ENCODE assay signal across 9 cellular contexts in the genomic region with DNA sequence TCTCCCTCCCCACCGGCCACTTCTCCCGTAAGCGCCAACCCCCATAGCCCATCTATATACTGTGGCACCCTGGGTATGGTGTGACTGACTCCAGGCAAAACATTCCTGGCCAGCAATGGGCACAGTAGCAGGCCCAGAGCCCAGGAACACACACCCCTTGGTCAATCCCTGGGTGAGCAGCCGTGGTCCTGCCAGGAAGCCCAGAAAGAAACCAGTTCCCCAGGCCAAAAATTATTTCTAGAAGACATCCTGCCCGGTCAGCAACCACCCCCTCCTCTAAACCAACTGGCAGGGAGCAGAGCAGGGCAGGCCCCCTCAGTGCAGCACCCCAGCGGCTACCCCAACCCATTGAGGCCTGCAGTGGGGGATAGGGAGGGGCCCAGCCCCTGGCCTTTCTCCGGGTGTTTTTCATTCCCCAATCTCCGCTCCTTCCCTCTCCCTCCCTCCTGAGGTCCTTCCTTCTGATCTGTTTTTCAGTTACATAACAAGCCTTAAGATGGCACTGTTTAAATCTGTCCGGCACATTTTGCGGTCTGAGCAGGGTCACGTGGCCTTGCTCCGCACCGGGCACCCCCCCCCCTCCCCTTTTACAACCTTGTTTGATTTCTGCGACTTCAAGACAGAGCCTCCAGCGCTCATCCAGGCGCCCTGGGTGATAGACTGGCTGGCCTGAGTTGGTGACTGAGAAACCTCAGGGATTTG. TPM values are rescaled to one million over a fixed set of nuclear protein-coding genes. Genes with fewer than 3 reads are reported as not detected.
DNase-seq lines count a peak whose midpoint lies in the region; ATAC-seq lines count a peak whose summit lies in the region.
"Had no signal": no experiment of that assay in that cellular context is flagged by ENCODE, and none has a peak within 500 bp of the region (broad histone marks: within the 10 kb centered on the region; RNA-seq: fewer than 3 reads in every experiment).

No MANE protein-coding gene starts in this region.

- no peak overlapping the region for H2BK15ac ChIP-seq in mesenchymal stem cell (ENCODE audit: low read depth, poor library complexity, severe bottlenecking)

- H3K18ac ChIP-seq in mesenchymal stem cell (ENCODE audit: low read depth in 1 of 2, low read length in 2 of 2) = no peak overlapping the region

- no peak overlapping the region for H3K23ac ChIP-seq in mesenchymal stem cell (ENCODE audit: low read length in 2 of 2)

- no peak overlapping the region for H3K14ac ChIP-seq in mesenchymal stem cell (ENCODE audit: low read length in 2 of 2)

- no peaks in the 10 kb centered on the region for H3K79me1 ChIP-seq in mesenchymal stem cell (replicated peaks; ENCODE audit: low read length, poor library complexity, severe bottlenecking)

- H3K4me3 ChIP-seq in mesenchymal stem cell (ENCODE audit: insufficient read depth in 1 of 2, low read depth in 1 of 2, low read length in 2 of 2) = peak overlapping the region in 1 of 2 experiments; percentile 66

- peaks cover 44% of the 10 kb centered on the region for H3K4me1 ChIP-seq in mesenchymal stem cell (ENCODE audit: control insufficient read depth, insufficient read depth, low read depth, low read length)

- 24% methylated on average over 16 of the region's 16 CpGs for WGBS in mesenchymal stem cell

- no peak overlapping the region for H2BK5ac ChIP-seq in mesenchymal stem cell (ENCODE audit: low read depth, low read length, poor library complexity, severe bottlenecking)

- H3K9me3 ChIP-seq in mesenchymal stem cell (ENCODE audit: control insufficient read depth, low read length) = no peaks in the 10 kb centered on the region

- H3K36me3 ChIP-seq in mesenchymal stem cell (ENCODE audit: control insufficient read depth in 1 of 2, insufficient read depth in 2 of 2, low read depth in 1 of 2, low read length in 2 of 2) = no peaks in the 10 kb centered on the region

- no peak overlapping the region for H4K91ac ChIP-seq in mesenchymal stem cell (ENCODE audit: low read length)

- no peak overlapping the region for H2BK120ac ChIP-seq in mesenchymal stem cell (ENCODE audit: low read depth, low read length)

- H3K4me2 ChIP-seq in mesenchymal stem cell (ENCODE audit: low read length, poor library complexity, severe bottlenecking) = no peak overlapping the region

- no peak overlapping the region for H2BK12ac ChIP-seq in mesenchymal stem cell (ENCODE audit: low read length in 2 of 2)

- H4K8ac ChIP-seq in mesenchymal stem cell (ENCODE audit: low read length) = no peak overlapping the region

- H2AK5ac ChIP-seq in mesenchymal stem cell (ENCODE audit: low read length, severe bottlenecking) = no peak overlapping the region

- DNase-seq in stimulated activated CD4-positive, alpha-beta T cell treated with anti-CD3 and anti-CD28 coated beads, Interleukin-15, amount 100 ng/mL, for 24 hours = peak; percentile 35
- DNase-seq in stimulated activated CD4-positive, alpha-beta T cell treated with anti-CD3 and anti-CD28 coated beads, Interleukin-12 subunit alpha, Interleukin-12 subunit beta, amount 100 ng/mL, for 4 hours = no peak
- DNase-seq in NCI-H524 treated with DMSO at 0.1 percent for 48 hours (lab: John Stamatoyannopoulos, UW) (peak; percentile 68), astrocyte of the hippocampus (ENCODE audit: low read depth, low spot score) (peak; percentile 59), mesenchymal stem cell (peak; percentile 27), NCI-H2029 (lab: John Stamatoyannopoulos, UW) (no peak), SKM-1 treated with dmso at 0.1 percent for 144 hours (lab: John Stamatoyannopoulos, UW; ENCODE audit: unreplicated experiment) (no peak)

- H3K27ac ChIP-seq in mesenchymal stem cell (ENCODE audit: low read length, poor library complexity, severe bottlenecking) = no peak overlapping the region
- H3K27ac ChIP-seq: epithelial cell of prostate had no signal

- H3K27me3 ChIP-seq in mesenchymal stem cell (ENCODE audit: control insufficient read depth in 1 of 2, insufficient read depth in 1 of 2, low read length in 2 of 2) = peaks cover 78 to 87% of the 10 kb centered on the region in 2 experiments

- H3K9ac ChIP-seq in mesenchymal stem cell (ENCODE audit: low read length) = no peak overlapping the region

- no peak overlapping the region for H3K4ac ChIP-seq in mesenchymal stem cell (ENCODE audit: low read depth in 1 of 2, low read length in 2 of 2)

- no peak overlapping the region for H2AFZ ChIP-seq in mesenchymal stem cell (ENCODE audit: low read depth, low read length)

- no peak for ATAC-seq in HG03432 (IDR thresholded peaks at IDR 0.05; ENCODE audit: unreplicated experiment)

RNA-seq across cellular contexts. Expression of a gene that starts 2.0 kb away (rescaled TPM):
- 1.3 TPM for polyA plus RNA-seq in mesenchymal stem cell (2013, experiment 1 of 2)
- polyA plus RNA-seq in mesenchymal stem cell (2013, experiment 2 of 2) = 1.5 TPM

RNA-seq across cellular contexts. Expression of a gene that starts 59.4 kb away (rescaled TPM):
- 13.7 TPM for polyA plus RNA-seq in mesenchymal stem cell (2013, experiment 1 of 2)
- polyA plus RNA-seq in mesenchymal stem cell (2013, experiment 2 of 2) = 12.8 TPM

Comparison
In these comparisons a context has a peak if more than half of its experiments do, and no peak if none do; other contexts are left out.
1. DNase-seq: peak in stimulated activated CD4-positive, alpha-beta T cell treated with anti-CD3 and anti-CD28 coated beads, Interleukin-15, amount 100 ng/mL, for 24 hours (single experiment), NCI-H524 treated with DMSO at 0.1 percent for 48 hours (single experiment), astrocyte of the hippocampus (single experiment) and mesenchymal stem cell (single experiment); none in stimulated activated CD4-positive, alpha-beta T cell treated with anti-CD3 and anti-CD28 coated beads, Interleukin-12 subunit alpha, Interleukin-12 subunit beta, amount 100 ng/mL, for 4 hours (single experiment), NCI-H2029 (single experiment) and SKM-1 treated with dmso at 0.1 percent for 144 hours (single experiment).